In genomic region chr1:10152709-10153284, GRCh38 we compare ENCODE assay signal across 8 cellular contexts. TPM values are rescaled to one million over a fixed set of nuclear protein-coding genes. Genes with fewer than 3 reads are reported as not detected.
DNase-seq lines count a peak whose midpoint lies in the region; ATAC-seq and TF ChIP-seq lines count a peak whose summit lies in the region.

No MANE protein-coding gene starts in this region.

- no peaks in the 10 kb centered on the region for H3K9me2 ChIP-seq in Loucy (replicated peaks; ENCODE audit: low read depth, low read length)

- no peaks in the 10 kb centered on the region for H4K20me1 ChIP-seq in Loucy (ENCODE audit: insufficient read depth, low read length, poor library complexity, severe bottlenecking)

- no peak overlapping the region for H2AFZ ChIP-seq in Loucy (ENCODE audit: low read length)

- DNase-seq in G401 (ENCODE audit: low spot score) (peak; percentile 66), epithelial cell of proximal tubule (ENCODE audit: low read depth) (no peak), mucosa of descending colon (peak in 2 of 3 donors; percentile 72 to 75), ureter (ENCODE audit: low spot score) (peak; percentile 53)
- DNase-seq in effector CD4-positive, alpha-beta T cell: no peak

- TF ChIP-seq CTCF in Loucy (conservative IDR thresholded peaks at IDR 0.05; ENCODE audit: low read length) (peak; percentile 87), WI38 (IDR thresholded peaks at IDR 0.05; ENCODE audit: low read depth, low read length) (peak; percentile 81), epithelial cell of proximal tubule (conservative IDR thresholded peaks at IDR 0.05; ENCODE audit: low read depth, low read length) (peak; percentile 80), mucosa of descending colon (IDR thresholded peaks at IDR 0.05) (peak; percentile 30)

- in situ Hi-C loops in G401 (cut with HindIII; ENCODE audit: low sequenced_read_pairs): no loop called here

- H3K9ac ChIP-seq in Loucy (ENCODE audit: low read depth, low read length, poor library complexity, severe bottlenecking): no peak overlapping the region

- H3K4me1 ChIP-seq in Loucy (ENCODE audit: insufficient read depth, low read length, poor library complexity, severe bottlenecking) (no peaks in the 10 kb centered on the region), mucosa of descending colon (ENCODE audit: low read depth) (no peaks in the 10 kb centered on the region)

- H3K9me3 ChIP-seq in Loucy (ENCODE audit: insufficient read depth, low read depth, low read length): no peaks in the 10 kb centered on the region
- no peaks in the 10 kb centered on the region for H3K9me3 ChIP-seq in mucosa of descending colon

- no peak overlapping the region for H3K4me3 ChIP-seq in Loucy (ENCODE audit: low read length, poor library complexity, severe bottlenecking)
- H3K4me3 ChIP-seq in WI38 (ENCODE audit: low read depth, low read length): no peak overlapping the region
- no peak overlapping the region for H3K4me3 ChIP-seq in epithelial cell of proximal tubule (ENCODE audit: low read depth, low read length)
- H3K4me3 ChIP-seq in mucosa of descending colon: no peak overlapping the region

- intact Hi-C loops in mucosa of descending colon (cut with DNase I, micrococcal nuclease): no loop called here

- no peak overlapping the region for H3K4me2 ChIP-seq in Loucy (ENCODE audit: low read depth, low read length, poor library complexity, severe bottlenecking)

- no peaks in the 10 kb centered on the region for H3F3A ChIP-seq in Loucy (ENCODE audit: low read depth)

- no peaks in the 10 kb centered on the region for H3K27me3 ChIP-seq in Loucy (ENCODE audit: insufficient read depth, low read length, poor library complexity, severe bottlenecking)

- ATAC-seq in mucosa of descending colon: peak; percentile 81
- no peak for ATAC-seq in GM21619 (IDR thresholded peaks at IDR 0.05; ENCODE audit: unreplicated experiment)

- H3K79me2 ChIP-seq in Loucy (ENCODE audit: insufficient read depth, low read length): no peaks in the 10 kb centered on the region

- H3K36me3 ChIP-seq in Loucy (ENCODE audit: insufficient read depth, low read length) (no peaks in the 10 kb centered on the region), mucosa of descending colon (ENCODE audit: low read depth) (no peaks in the 10 kb centered on the region)

RNA-seq across cellular contexts. Expression of gene KIF1B, which starts 57.6 kb away (rescaled TPM):
- total RNA-seq in G401 (2014; rRNA removed; shearing (Covaris generic)): 11.8 and 19.9 TPM in 2 replicates
- 16.6 and 20.9 TPM in 2 replicates for total RNA-seq in epithelial cell of proximal tubule
- 10 to 100 TPM; 35.6 to 62.2 (median 48.0) TPM for total RNA-seq in mucosa of descending colon
- total RNA-seq in ureter: 37.2 TPM

Comparison
In these comparisons a context has a peak if more than half of its experiments do, and no peak if none do; other contexts are left out.
1. DNase-seq: peak in G401 (single experiment), mucosa of descending colon (2 of 3) and ureter (single experiment); none in epithelial cell of proximal tubule (single experiment) and effector CD4-positive, alpha-beta T cell (single experiment).
2. CTCF ChIP-seq: peak in every context shown above with its lines; median percentile 87 in Loucy; 81 in WI38; 80 in epithelial cell of proximal tubule; 30 in mucosa of descending colon.